Comparison of ENCODE assay signal across 8 cellular contexts in genomic region chr4:173168396-173169177, GRCh38. TPM values are rescaled to one million over a fixed set of nuclear protein-coding genes. Genes with fewer than 3 reads are reported as not detected.
DNase-seq lines count a peak whose midpoint lies in the region; ATAC-seq and TF ChIP-seq lines count a peak whose summit lies in the region.

GALNT7 (plus strand) TSS chr4:173168811; CDS start chr4:173168836, 25 bp downstream.

- H3K4me3 Mint-ChIP-seq in Calu3 (ENCODE audit: low read depth, unreplicated experiment): peak within 1 kb of the TSS; percentile 89
- peak within 1 kb of the TSS; percentile 94 for H3K4me3 Mint-ChIP-seq in stimulated activated effector memory CD8-positive, alpha-beta T cell treated with anti-CD3 and anti-CD28 coated beads, Interleukin-12 subunit alpha, Interleukin-12 subunit beta, amount 100 ng/mL, for 72 hours

- H3K36me3 Mint-ChIP-seq in Calu3 (ENCODE audit: insufficient read depth, unreplicated experiment): peaks cover 25% of the 10 kb centered on the region
- peaks cover 8% of the 10 kb centered on the region for H3K36me3 Mint-ChIP-seq in stimulated activated effector memory CD8-positive, alpha-beta T cell treated with anti-CD3 and anti-CD28 coated beads, Interleukin-12 subunit alpha, Interleukin-12 subunit beta, amount 100 ng/mL, for 72 hours

- H3K4me3 ChIP-seq in HUES6 (ENCODE audit: low read depth, low read length): peak within 1 kb of the TSS; percentile 89
- H3K4me3 ChIP-seq in PC-3 (ENCODE audit: low read length): peak within 1 kb of the TSS; percentile 93
- H3K4me3 ChIP-seq in esophagus (ENCODE audit: low read depth in 1 of 2, low read length in 2 of 2): peak within 1 kb of the TSS; percentile 73 to 94
- H3K4me3 ChIP-seq in muscle layer of duodenum (ENCODE audit: low read depth in 1 of 2, low read length in 2 of 2): peak within 1 kb of the TSS; percentile 87 to 88

- H3K4me1 Mint-ChIP-seq in Calu3 (ENCODE audit: low read depth, unreplicated experiment): peaks cover 19% of the 10 kb centered on the region
- peaks cover 46% of the 10 kb centered on the region for H3K4me1 Mint-ChIP-seq in stimulated activated effector memory CD8-positive, alpha-beta T cell treated with anti-CD3 and anti-CD28 coated beads, Interleukin-12 subunit alpha, Interleukin-12 subunit beta, amount 100 ng/mL, for 72 hours

- H3K9me3 Mint-ChIP-seq in Calu3 (ENCODE audit: low read depth, unreplicated experiment): no peaks in the 10 kb centered on the region
- no peaks in the 10 kb centered on the region for H3K9me3 Mint-ChIP-seq in stimulated activated effector memory CD8-positive, alpha-beta T cell treated with anti-CD3 and anti-CD28 coated beads, Interleukin-12 subunit alpha, Interleukin-12 subunit beta, amount 100 ng/mL, for 72 hours

- H3K79me2 ChIP-seq in PC-3 (ENCODE audit: low read length): peaks cover 46% of the 10 kb centered on the region

- no peaks in the 10 kb centered on the region for H3K27me3 Mint-ChIP-seq in Calu3 (ENCODE audit: unreplicated experiment)

- DNase-seq in Calu3: peak; percentile 73
- DNase-seq in PC-3: peak; percentile 71
- DNase-seq in activated T-cell treated with anti-CD3 and anti-CD28 coated beads for 48 hours (ENCODE audit: low read depth): peak; percentile 50
- DNase-seq in stimulated activated effector memory CD8-positive, alpha-beta T cell treated with anti-CD3 and anti-CD28 coated beads, Interleukin-12 subunit alpha, Interleukin-12 subunit beta, amount 100 ng/mL, for 72 hours (ENCODE audit: low spot score in 2 of 2): peak; percentile 29 to 75

- POLR2A ChIA-PET in PC-3 (lab: Charles Lee; ENCODE audit: unreplicated experiment): no interaction called here

- H3F3A ChIP-seq in PC-3 (ENCODE audit: low read length, unreplicated experiment): no peaks in the 10 kb centered on the region

- H3K9me3 ChIP-seq in HUES6 (ENCODE audit: control insufficient read depth, insufficient read depth, low read depth, low read length) (no peaks in the 10 kb centered on the region), PC-3 (ENCODE audit: low read length) (no peaks in the 10 kb centered on the region), esophagus (ENCODE audit: control insufficient read depth in 2 of 2, insufficient read depth in 1 of 2, low read depth in 1 of 2, low read length in 1 of 2) (no peaks in the 10 kb centered on the region), muscle layer of duodenum (ENCODE audit: control insufficient read depth in 1 of 2, low read length in 2 of 2) (no peaks in the 10 kb centered on the region)

- H3K27ac Mint-ChIP-seq in Calu3 (ENCODE audit: unreplicated experiment): peak within 1 kb of the TSS; percentile 96
- H3K27ac Mint-ChIP-seq in stimulated activated effector memory CD8-positive, alpha-beta T cell treated with anti-CD3 and anti-CD28 coated beads, Interleukin-12 subunit alpha, Interleukin-12 subunit beta, amount 100 ng/mL, for 72 hours: peak within 1 kb of the TSS; percentile 92

- peaks cover 11% of the 10 kb centered on the region for H3K36me3 ChIP-seq in HUES6 (ENCODE audit: control insufficient read depth, insufficient read depth, low read length)
- no peaks in the 10 kb centered on the region for H3K36me3 ChIP-seq in PC-3 (ENCODE audit: low read depth, low read length)
- H3K36me3 ChIP-seq in esophagus (ENCODE audit: control insufficient read depth in 2 of 2, insufficient read depth in 2 of 2, low read length in 1 of 2): no peaks in the 10 kb centered on the region
- no peaks in the 10 kb centered on the region for H3K36me3 ChIP-seq in muscle layer of duodenum (ENCODE audit: control insufficient read depth in 1 of 2, insufficient read depth in 2 of 2, low read length in 2 of 2)

- no peak for TF ChIP-seq CTCF in Calu3 (IDR thresholded peaks at IDR 0.05; ENCODE audit: unreplicated experiment)
- no peak for TF ChIP-seq CTCF in PC-3 (conservative IDR thresholded peaks at IDR 0.05; ENCODE audit: low read depth, low read length)

- H3K4me1 ChIP-seq in HUES6 (ENCODE audit: control insufficient read depth, insufficient read depth, low read length) (peaks cover 34% of the 10 kb centered on the region), PC-3 (ENCODE audit: insufficient read depth, low read length) (peaks cover 21% of the 10 kb centered on the region), esophagus (ENCODE audit: control insufficient read depth in 2 of 2, insufficient read depth in 2 of 2, low read length in 1 of 2) (no peaks in the 10 kb centered on the region), muscle layer of duodenum (ENCODE audit: control insufficient read depth in 1 of 2, insufficient read depth in 2 of 2, low read length in 2 of 2) (peaks cover 8 to 14% of the 10 kb centered on the region in 2 donors)

- H3K27me3 ChIP-seq in HUES6 (ENCODE audit: control insufficient read depth, insufficient read depth, low read length) (no peaks in the 10 kb centered on the region), PC-3 (ENCODE audit: low read length) (no peaks in the 10 kb centered on the region), esophagus (ENCODE audit: control insufficient read depth in 1 of 2, insufficient read depth in 2 of 2, low read length in 2 of 2) (no peaks in the 10 kb centered on the region), muscle layer of duodenum (ENCODE audit: low read depth, low read length) (no peaks in the 10 kb centered on the region)

- peak within 1 kb of the TSS; percentile 99 for H3K4me2 ChIP-seq in PC-3 (ENCODE audit: low read length)

- no peaks in the 10 kb centered on the region for H3K9me2 ChIP-seq in PC-3 (replicated peaks; ENCODE audit: low read length)

- H3K27ac ChIP-seq in HUES6 (ENCODE audit: low read depth, low read length) (peak within 1 kb of the TSS; percentile 81), PC-3 (ENCODE audit: low read length) (peak within 1 kb of the TSS; percentile 83), esophagus (ENCODE audit: low read depth in 2 of 2, low read length in 1 of 2) (peak within 1 kb of the TSS; percentile 88 to 90), muscle layer of duodenum (ENCODE audit: low read length) (peak within 1 kb of the TSS; percentile 87)

- CTCF ChIA-PET in Calu3 (lab: Charles Lee) (interaction anchor here (0.6 to 1.4 kb wide), 11 partner anchors 13 to 155 kb away, joined by 3 to 9 read pairs (median 3); no protein-coding TSS in a partner anchor), PC-3 (lab: Charles Lee) (interaction anchor here (0.5 to 1.1 kb wide), 5 partner anchors 65 to 162 kb away, joined by 3 to 11 read pairs (median 5); no protein-coding TSS in a partner anchor)

- peaks cover 10% of the 10 kb centered on the region for H4K20me1 ChIP-seq in PC-3 (ENCODE audit: low read length)

- peak within 1 kb of the TSS; percentile 76 for H2AFZ ChIP-seq in PC-3 (ENCODE audit: low read length)

- ATAC-seq in GM21390 (IDR thresholded peaks at IDR 0.05; ENCODE audit: unreplicated experiment) (peak; percentile 34), PC-3 (peak; percentile 63)
- peak; percentile 62 for ATAC-seq in stimulated activated effector memory CD8-positive, alpha-beta T cell treated with anti-CD3 and anti-CD28 coated beads, Interleukin-12 subunit alpha, Interleukin-12 subunit beta, amount 100 ng/mL, for 72 hours

- peak within 1 kb of the TSS; percentile 89 for H3K9ac ChIP-seq in HUES6 (ENCODE audit: low read length)
- peak within 1 kb of the TSS; percentile 89 for H3K9ac ChIP-seq in PC-3 (ENCODE audit: low read length)

- 1% methylated on average over 36 to 64 of the region's 64 CpGs for WGBS in esophagus, 2 donors

- no TSS peak for BruUV-seq in Calu3 (replicated peaks; lab: Mats Ljungman, UMichigan)
- BruUV-seq in PC-3 (replicated peaks; lab: Mats Ljungman, UMichigan): no TSS peak

- intact Hi-C loops in Calu3 (cut with micrococcal nuclease; ENCODE audit: unreplicated experiment): no loop called here
- intact Hi-C loops in PC-3 (cut with micrococcal nuclease): no loop called here

RNA-seq across cellular contexts. Expression of gene GALNT7, which starts in this region (rescaled TPM):
- 47.7 and 51.6 TPM in 2 replicates for total RNA-seq in Calu3 (2022)
- total RNA-seq in PC-3 (2014; rRNA removed): 13.8 and 16.3 TPM in 2 replicates
- polyA plus RNA-seq in esophagus: 10 to 100 TPM; 13.6 to 15.1 TPM

Comparison
In these comparisons a context has a peak if more than half of its experiments do, and no peak if none do; other contexts are left out.
1. Peak in every context shown above with its lines: DNase-seq, ATAC-seq, H3K4me3 ChIP-seq and H3K27ac ChIP-seq.